In the genomic region with DNA sequence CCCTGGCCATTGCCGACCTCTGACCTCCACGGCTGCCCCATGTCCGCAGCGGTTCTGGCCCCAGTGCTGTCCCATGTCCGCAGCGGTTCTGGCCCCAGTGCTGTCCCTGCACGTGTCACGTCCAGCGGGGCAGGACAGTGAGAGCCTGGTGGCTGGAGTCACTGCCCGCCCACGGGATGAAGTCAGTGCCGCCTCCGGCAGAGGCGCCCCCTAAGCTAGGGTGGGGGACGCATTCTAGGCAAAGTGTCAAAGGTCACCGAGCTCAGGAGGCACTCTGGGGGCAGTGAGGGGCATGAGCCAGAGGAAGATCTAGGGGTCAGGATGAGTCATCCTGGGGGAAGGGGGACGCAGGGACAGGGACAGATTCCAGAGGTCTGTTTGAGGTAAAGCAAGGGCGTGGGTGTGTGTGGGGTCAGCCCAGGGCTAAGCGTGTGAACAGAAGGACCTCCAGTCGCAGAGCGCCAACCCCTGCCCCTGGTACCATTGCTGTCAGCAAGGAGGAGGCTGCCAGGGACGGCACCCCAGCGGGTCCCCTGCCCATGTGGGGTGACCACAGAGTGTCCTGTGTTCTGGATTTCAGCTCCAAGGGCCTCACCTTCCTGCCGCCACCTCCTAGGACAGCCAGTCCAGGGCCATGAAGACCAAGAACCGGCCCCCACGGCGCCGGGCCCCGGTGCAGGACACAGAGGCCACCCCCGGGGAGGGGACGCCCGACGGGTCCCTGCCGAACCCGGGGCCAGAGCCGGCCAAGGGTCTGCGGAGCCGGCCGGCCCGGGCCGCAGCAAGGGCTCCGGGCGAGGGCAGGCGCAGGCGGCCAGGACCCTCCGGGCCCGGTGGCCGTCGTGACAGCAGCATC, we compare ENCODE assay signal across 8 cellular contexts. TPM values are rescaled to one million over a fixed set of nuclear protein-coding genes. Genes with fewer than 3 reads are reported as not detected.
A peak's percentile ranks its signal among the peaks of the same experiment; 100 is the strongest.
DNase-seq lines count a peak whose midpoint lies in the region; ATAC-seq, FAIRE-seq and TF ChIP-seq lines count a peak whose summit lies in the region.

No MANE protein-coding gene starts in this region.

- TF ChIP-seq POLR2A in GM12891 (IDR thresholded peaks at IDR 0.05; ENCODE audit: low read depth, low read length), result no peak

- H3K36me3 ChIP-seq in lower lobe of right lung, result peaks cover 21% of the 10 kb centered on the region

- no peak for FAIRE-seq in GM12891 (lab: Jason Lieb, UNC)

- peak overlapping the region; percentile 6 for H3K27ac ChIP-seq in lower lobe of right lung
- no peak overlapping the region for H3K27ac ChIP-seq in foreskin keratinocyte

- no peak for TF ChIP-seq CTCF in astrocyte of the cerebellum (IDR thresholded peaks at IDR 0.05; ENCODE audit: low read depth, low read length, missing control alignments)
- no peak for TF ChIP-seq CTCF in lower lobe of right lung (IDR thresholded peaks at IDR 0.05)
- TF ChIP-seq CTCF in foreskin keratinocyte (conservative IDR thresholded peaks at IDR 0.05), result no peak

- H3K4me3 ChIP-seq in astrocyte of the cerebellum (ENCODE audit: low read depth, low read length) (peak overlapping the region; percentile 30), lower lobe of right lung (peak overlapping the region; percentile 27)

- DNase-seq in cardiac septum (ENCODE audit: low spot score), result peak; percentile 63
- no peak for DNase-seq in Right ventricle myocardium inferior (ENCODE audit: missing footprints)
- DNase-seq in astrocyte of the cerebellum (ENCODE audit: low read depth), result no peak
- DNase-seq in lower lobe of right lung, result peak; percentile 47
- no peak for DNase-seq in foreskin keratinocyte
- no peak for DNase-seq in effector CD8-positive, alpha-beta T cell (lab: John Stamatoyannopoulos, UW)
- no peak for DNase-seq in GM12891 (ENCODE audit: insufficient read length, low spot score)

- H3K27me3 ChIP-seq in lower lobe of right lung (ENCODE audit: low read depth) (no peaks in the 10 kb centered on the region), foreskin keratinocyte (no peaks in the 10 kb centered on the region)

- no peaks in the 10 kb centered on the region for H3K4me1 ChIP-seq in lower lobe of right lung
- no peaks in the 10 kb centered on the region for H3K4me1 ChIP-seq in foreskin keratinocyte

- intact Hi-C loops in cardiac septum (cut with DNase I) (no loop called here), Right ventricle myocardium inferior (cut with DNase I) (no loop called here), lower lobe of right lung (cut with DNase I) (no loop called here)

- ATAC-seq in Right ventricle myocardium inferior, result no peak
- peak; percentile 22 to 25 for ATAC-seq in lower lobe of right lung
- no peak for ATAC-seq in foreskin keratinocyte
- ATAC-seq in activated CD4-positive, CD25-positive, alpha-beta regulatory T cell treated with anti-CD3 and anti-CD28 coated beads, Interleukin-2, amount 50 U/mL, for 24 hours, result no peak

- in situ Hi-C loops in astrocyte of the cerebellum (cut with HindIII; ENCODE audit: low sequenced_read_pairs), result no loop called here

- H3K9me3 ChIP-seq in lower lobe of right lung, result no peaks in the 10 kb centered on the region

TF ChIP-seq in GM12891, 5 proteins besides CTCF, POLR2A, EP300 and RAD21:
- TF ChIP-seq POLR2AphosphoS5 (IDR thresholded peaks at IDR 0.05; ENCODE audit: low read depth, low read length), result no peak
- TF ChIP-seq SPI1 (IDR thresholded peaks at IDR 0.05; ENCODE audit: low read depth, low read length), result no peak
- no peak for TF ChIP-seq TAF1 (IDR thresholded peaks at IDR 0.05; ENCODE audit: low read depth, low read length)
- no peak for TF ChIP-seq POU2F2 (IDR thresholded peaks at IDR 0.05; ENCODE audit: low read depth, low read length)
- TF ChIP-seq PAX5 (IDR thresholded peaks at IDR 0.05; ENCODE audit: insufficient read depth, low read length, severe bottlenecking), result no peak

RNA-seq across cellular contexts. Expression of gene BHLHA15, which starts 0.7 kb away (rescaled TPM):
- not detected for total RNA-seq in cardiac septum
- total RNA-seq in Right ventricle myocardium inferior, result not detected
- total RNA-seq in lower lobe of right lung, result 1.2 TPM
- total RNA-seq in foreskin keratinocyte, result 0.25 and 0.34 TPM in 2 replicates
- 0.15 TPM in 1 of 2 replicates, not detected in the other for polyA plus RNA-seq in foreskin keratinocyte
- polyA plus RNA-seq in GM12891 (2012; ENCODE audit: low read depth, missing spikeins), result 0.33 TPM

RNA-seq across cellular contexts. Expression of gene TECPR1, which starts 40.1 kb away (rescaled TPM):
- total RNA-seq in cardiac septum, result 16.6 TPM
- 20.9 TPM for total RNA-seq in Right ventricle myocardium inferior
- total RNA-seq in lower lobe of right lung, result 50.1 TPM
- total RNA-seq in foreskin keratinocyte, result 6.0 and 8.1 TPM in 2 replicates
- polyA plus RNA-seq in foreskin keratinocyte, result 2.6 and 3.0 TPM in 2 replicates
- 6.0 TPM for polyA plus RNA-seq in GM12891 (2012; ENCODE audit: low read depth, missing spikeins)

Comparison
In these comparisons a context has a peak if more than half of its experiments do, and no peak if none do; other contexts are left out.
1. DNase-seq: peak in cardiac septum (single experiment) and lower lobe of right lung (single experiment); none in Right ventricle myocardium inferior (single experiment), astrocyte of the cerebellum (single experiment), foreskin keratinocyte (0 of 2), effector CD8-positive, alpha-beta T cell (single experiment) and GM12891 (single experiment).
2. ATAC-seq: peak in lower lobe of right lung (2 of 2); none in Right ventricle myocardium inferior (single experiment), foreskin keratinocyte (single experiment) and activated CD4-positive, CD25-positive, alpha-beta regulatory T cell treated with anti-CD3 and anti-CD28 coated beads, Interleukin-2, amount 50 U/mL, for 24 hours (0 of 2).